8 cellular contexts compared by ENCODE assay signal in genomic region chr11:64305691-64306562, GRCh38. TPM values are rescaled to one million over a fixed set of nuclear protein-coding genes. Genes with fewer than 3 reads are reported as not detected.
DNase-seq lines count a peak whose midpoint lies in the region; ATAC-seq and TF ChIP-seq lines count a peak whose summit lies in the region.

No MANE protein-coding gene starts in this region.

- intact Hi-C loops in dorsolateral prefrontal cortex (cut with DNase I): loop anchor here (1.0 kb wide), 3 partner anchors 11 to 36 kb away; partner anchors contain the start of genes PRDX5 (in 1 of the 2) and TRMT112 (in 1 of the 2)

- H3K4me3 ChIP-seq in GM12875 (ENCODE audit: low read depth, low read length): peak overlapping the region; percentile 65
- peak overlapping the region; percentile 47 to 93 (median 77) for H3K4me3 ChIP-seq in dorsolateral prefrontal cortex

- H3K27ac ChIP-seq in dorsolateral prefrontal cortex: peak overlapping the region in 53 of 59 donors; percentile 28 to 98 (median 79)

- ATAC-seq in HG02642 (IDR thresholded peaks at IDR 0.05; ENCODE audit: poor library complexity, unreplicated experiment): peak; percentile 30
- ATAC-seq in memory B cell (ENCODE audit: low read depth): peak; percentile 14
- no peak for ATAC-seq in HG02884 (IDR thresholded peaks at IDR 0.05; ENCODE audit: unreplicated experiment)

- H3K27me3 ChIP-seq in dorsolateral prefrontal cortex: no peaks in the 10 kb centered on the region

- peak overlapping the region; percentile 94 for H3K27ac Mint-ChIP-seq in memory B cell

- peak; percentile 61 for DNase-seq in NCI-H345 (lab: John Stamatoyannopoulos, UW)
- DNase-seq in activated CD4-positive, alpha-beta T cell treated with anti-CD3 and anti-CD28 coated beads for 48 hours: peak; percentile 79
- DNase-seq in dorsolateral prefrontal cortex: peak in 7 of 10 donors; percentile 47 to 74 (median 66)
- DNase-seq in memory B cell (ENCODE audit: low spot score in 2 of 2): peak; percentile 46 to 67
- peak; percentile 56 to 61 for DNase-seq in stimulated activated CD8-positive, alpha-beta memory T cell treated with anti-CD3 and anti-CD28 coated beads, Interleukin-15, amount 100 ng/mL, for 4 hours (ENCODE audit: low read depth in 2 of 2)

- no peaks in the 10 kb centered on the region for H3K9me3 Mint-ChIP-seq in memory B cell

- H3K4me3 Mint-ChIP-seq in memory B cell: peak overlapping the region; percentile 98

- no peaks in the 10 kb centered on the region for H3K27me3 Mint-ChIP-seq in memory B cell

- TF ChIP-seq CTCF in GM12875 (IDR thresholded peaks at IDR 0.05; ENCODE audit: borderline replicate concordance, insufficient read depth, low read depth, low read length): peak; percentile 53; the same call in 1 of the 2 replicates
- peak in 48 of 56 donors; percentile 13 to 61 (median 40) for TF ChIP-seq CTCF in dorsolateral prefrontal cortex (IDR thresholded peaks at IDR 0.05 in 54 of 56, conservative IDR thresholded peaks at IDR 0.05 in 2 of 56; ENCODE audit: low read depth in 1 of 56, partially characterized antibody in 56 of 56)

- H3K36me3 Mint-ChIP-seq in memory B cell: peaks cover 2% of the 10 kb centered on the region

- peaks cover 15% of the 10 kb centered on the region for H3K4me1 Mint-ChIP-seq in memory B cell

RNA-seq across cellular contexts. Expression of gene ESRRA, which starts 0.6 kb away (rescaled TPM):
- 10 to 100 TPM; 20.7 to 65.0 (median 36.4) TPM for total RNA-seq in dorsolateral prefrontal cortex

RNA-seq across cellular contexts. Expression of gene CATSPERZ, which starts 5.8 kb away (rescaled TPM):
- total RNA-seq in dorsolateral prefrontal cortex: 1 to 10 TPM in 115 of 120 experiments, under 1 TPM in 3, not detected in 2; 0.69 to 9.3 (median 3.0) TPM

RNA-seq across cellular contexts. Expression of gene TRMT112, which starts 11.4 kb away (rescaled TPM):
- total RNA-seq in dorsolateral prefrontal cortex: 100 to 1,000 TPM in 110 of 120 experiments, 10 to 100 TPM in 10; 72.8 to 158 (median 122) TPM

RNA-seq across cellular contexts. Expression of gene PRDX5, which starts 12.0 kb away (rescaled TPM):
- total RNA-seq in dorsolateral prefrontal cortex: 100 to 1,000 TPM; 101 to 340 (median 208) TPM

RNA-seq across cellular contexts. Expression of gene KCNK4, which starts 14.8 kb away (rescaled TPM):
- total RNA-seq in dorsolateral prefrontal cortex: 10 to 100 TPM in 29 of 120 experiments, 1 to 10 TPM in 91; 2.4 to 12.7 (median 8.0) TPM
